Comparison of ENCODE assay signal across 8 cellular contexts in the genomic region with DNA sequence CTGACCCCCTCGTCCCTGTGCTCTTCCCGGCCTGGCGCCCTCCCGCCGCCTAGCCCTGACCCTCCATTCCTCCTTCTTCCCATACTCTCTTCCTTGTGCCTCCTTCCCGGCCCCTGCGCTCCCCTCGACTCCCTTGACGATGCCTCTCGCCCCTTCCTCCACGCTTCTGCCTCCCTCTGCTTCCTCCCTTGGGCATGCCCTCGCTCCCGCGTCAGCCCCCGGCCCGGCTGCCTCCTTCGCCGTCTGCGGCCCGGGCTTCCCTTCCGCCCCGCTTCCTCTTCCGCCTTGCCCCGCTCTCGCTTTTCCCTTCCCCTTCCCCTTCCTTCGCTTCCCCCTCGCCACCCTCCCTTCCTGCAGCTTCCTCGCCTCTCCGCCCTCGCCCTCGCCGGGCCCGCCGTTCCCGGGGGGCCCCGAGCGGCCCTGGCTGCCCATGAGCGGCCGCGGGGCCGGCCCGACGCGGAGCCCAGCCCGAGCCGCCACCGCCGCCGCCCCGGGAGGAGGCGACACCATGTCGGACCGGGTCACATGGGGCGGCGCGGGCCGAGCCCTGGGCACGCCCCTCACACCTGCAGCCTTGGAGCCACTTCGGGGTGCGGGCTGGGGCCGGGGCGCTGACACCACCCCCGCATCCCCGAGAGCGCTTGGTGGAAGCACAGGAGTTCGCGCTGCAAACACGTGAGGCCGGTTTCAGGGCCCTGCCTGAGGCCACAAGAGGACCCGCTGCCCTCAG. TPM values are rescaled to one million over a fixed set of nuclear protein-coding genes. Genes with fewer than 3 reads are reported as not detected.
DNase-seq lines count a peak whose midpoint lies in the region; ATAC-seq and TF ChIP-seq lines count a peak whose summit lies in the region.

Gene FBXW4, minus strand, starts transcription at position 497 of the 730 bp plus-strand sequence. Its CDS starts 65 bp downstream, at position 432.

- CTCF ChIA-PET in SK-N-SH (lab: Yijun Ruan, JAX), result interaction anchor here (0.7 to 3.0 kb wide), 5 partner anchors 18 to 146 kb away, joined by 3 to 15 read pairs (median 3); no protein-coding TSS in a partner anchor

- H2AFZ ChIP-seq in SK-N-SH (ENCODE audit: low read depth), result peak within 1 kb of the TSS; percentile 96

- peak; percentile 68 for ATAC-seq in HG03442 (IDR thresholded peaks at IDR 0.05; ENCODE audit: unreplicated experiment)

- peaks cover 10% of the 10 kb centered on the region for H3F3A ChIP-seq in SK-N-SH (replicated peaks; ENCODE audit: insufficient read depth)

- H3K27ac ChIP-seq in SK-N-SH (ENCODE audit: low read depth in 2 of 2, low read length in 1 of 2), result peak within 1 kb of the TSS; percentile 83 to 94
- peak within 1 kb of the TSS; percentile 93 for H3K27ac ChIP-seq in ovary
- H3K27ac ChIP-seq in thymus (ENCODE audit: low read depth), result peak within 1 kb of the TSS; percentile 96

- no peak for TF ChIP-seq RAD21 in SK-N-SH (IDR thresholded peaks at IDR 0.05; ENCODE audit: low read length)

- POLR2A ChIA-PET in SK-N-SH (lab: Yijun Ruan, JAX), result interaction anchor here (0.7 to 1.7 kb wide), 3 partner anchors 10 to 661 kb away, joined by 3 to 4 read pairs (median 4); no protein-coding TSS in a partner anchor

- H3K27me3 ChIP-seq in SK-N-SH (ENCODE audit: insufficient read depth) (no peaks in the 10 kb centered on the region), ovary (no peaks in the 10 kb centered on the region), thymus (ENCODE audit: control insufficient read depth, insufficient read depth) (no peaks in the 10 kb centered on the region)

- peak within 1 kb of the TSS; percentile 95 for H3K4me2 ChIP-seq in SK-N-SH

- H3K36me3 ChIP-seq in SK-N-SH (replicated peaks in 1 of 2; ENCODE audit: control insufficient read depth in 1 of 2, insufficient read depth in 2 of 2, low read length in 1 of 2) (no peaks in the 10 kb centered on the region), ovary (no peaks in the 10 kb centered on the region), thymus (ENCODE audit: control insufficient read depth, insufficient read depth) (peaks cover 3% of the 10 kb centered on the region)

- TF ChIP-seq POLR2A in ovary (IDR thresholded peaks at IDR 0.05), result no peak

- no peak for TF ChIP-seq CTCF in SK-N-SH (IDR thresholded peaks at IDR 0.05)
- no peak for TF ChIP-seq CTCF in glutamatergic neuron (IDR thresholded peaks at IDR 0.05; ENCODE audit: partially characterized antibody, unreplicated experiment)
- no peak for TF ChIP-seq CTCF in ovary (IDR thresholded peaks at IDR 0.05)

- H3K79me2 ChIP-seq in SK-N-SH (ENCODE audit: insufficient read depth), result peaks cover 51% of the 10 kb centered on the region

- H3K9ac ChIP-seq in SK-N-SH, result peak within 1 kb of the TSS; percentile 100

- H3K9me2 ChIP-seq in SK-N-SH, result no peaks in the 10 kb centered on the region

- DNase-seq in C1 segment of cervical spinal cord (lab: John Stamatoyannopoulos, UW), result peak in 13 of 14 donors; percentile 37 to 81 (median 66)
- peak; percentile 70 for DNase-seq in GM19240 (ENCODE audit: insufficient read length, low spot score)
- peak; percentile 88 for DNase-seq in SK-N-SH
- peak; percentile 77 for DNase-seq in activated naive CD4-positive, alpha-beta T cell treated with anti-CD3 and anti-CD28 coated beads, Interleukin-2, amount 50 U/mL, for 16 hours
- peak; percentile 74 for DNase-seq in glutamatergic neuron
- DNase-seq in ovary, result peak; percentile 33 to 67 (median 48)

- no peak for TF ChIP-seq EP300 in SK-N-SH (IDR thresholded peaks at IDR 0.05; ENCODE audit: borderline replicate concordance in 1 of 2, low read depth in 1 of 2, low read length in 1 of 2)
- no peak for TF ChIP-seq EP300 in ovary (IDR thresholded peaks at IDR 0.05)

- H3K4me1 Mint-ChIP-seq in glutamatergic neuron (ENCODE audit: low read depth, unreplicated experiment), result peaks cover 7% of the 10 kb centered on the region

- intact Hi-C loops in ovary (cut with DNase I), result no loop called here

- H3K36me3 Mint-ChIP-seq in glutamatergic neuron (ENCODE audit: unreplicated experiment), result no peaks in the 10 kb centered on the region

- peaks cover 5% of the 10 kb centered on the region for H3K9me3 Mint-ChIP-seq in glutamatergic neuron (ENCODE audit: unreplicated experiment)

- peak within 1 kb of the TSS; percentile 99 for H3K27ac Mint-ChIP-seq in glutamatergic neuron (ENCODE audit: unreplicated experiment)

- H3K4me1 ChIP-seq in SK-N-SH (ENCODE audit: control insufficient read depth in 1 of 2, insufficient read depth in 2 of 2, low read depth in 1 of 2, low read length in 1 of 2), result peaks cover 16 to 25% of the 10 kb centered on the region in 2 experiments
- H3K4me1 ChIP-seq in ovary (ENCODE audit: insufficient read depth), result peaks cover 8% of the 10 kb centered on the region
- H3K4me1 ChIP-seq in thymus (ENCODE audit: control insufficient read depth, insufficient read depth, low read length), result peaks cover 11% of the 10 kb centered on the region

- 2% methylated on average over 37 of the region's 70 CpGs for WGBS in SK-N-SH (ENCODE audit: low lambda C conversion rate)
- WGBS in ovary, 3 donors, result 1% methylated on average over 53 to 70 of the region's 70 CpGs
- 3% methylated on average over 70 of the region's 70 CpGs for WGBS in thymus

- H3K4me3 Mint-ChIP-seq in glutamatergic neuron (ENCODE audit: unreplicated experiment), result peak within 1 kb of the TSS; percentile 96

- H4K20me1 ChIP-seq in SK-N-SH (ENCODE audit: insufficient read depth), result no peaks in the 10 kb centered on the region; the same call in 1 of the 2 replicates

- H3K9me3 ChIP-seq in SK-N-SH, result no peaks in the 10 kb centered on the region
- no peaks in the 10 kb centered on the region for H3K9me3 ChIP-seq in ovary
- H3K9me3 ChIP-seq in thymus (ENCODE audit: control insufficient read depth), result no peaks in the 10 kb centered on the region

- H3K4me3 ChIP-seq in SK-N-SH (ENCODE audit: low read depth in 2 of 2, low read length in 1 of 2) (peak within 1 kb of the TSS; percentile 59 to 84), ovary (peak within 1 kb of the TSS; percentile 56), thymus (ENCODE audit: low read length) (peak within 1 kb of the TSS; percentile 91)

- H3K27me3 Mint-ChIP-seq in glutamatergic neuron (ENCODE audit: unreplicated experiment), result peaks cover 9% of the 10 kb centered on the region

TF ChIP-seq in SK-N-SH, 30 proteins besides CTCF, POLR2A, EP300 and RAD21 (continues in another document):
- TF ChIP-seq POLR2AphosphoS5 (IDR thresholded peaks at IDR 0.05; ENCODE audit: low read depth, low read length), result peak; percentile 20; the same call in 1 of the 2 replicates
- TF ChIP-seq FOXM1 (IDR thresholded peaks at IDR 0.05; ENCODE audit: low read depth), result no peak
- 0 out of 2 replicates have a peak, but pooled peaks have one; percentile 27 for TF ChIP-seq SIN3A (IDR thresholded peaks at IDR 0.05; ENCODE audit: borderline replicate concordance, low read depth, low read length)
- no peak for TF ChIP-seq RFX5 (IDR thresholded peaks at IDR 0.05; ENCODE audit: low read length)
- TF ChIP-seq USF1 (IDR thresholded peaks at IDR 0.05; ENCODE audit: borderline replicate concordance, low read depth), result peak; percentile 83
- TF ChIP-seq, protein P1, sequence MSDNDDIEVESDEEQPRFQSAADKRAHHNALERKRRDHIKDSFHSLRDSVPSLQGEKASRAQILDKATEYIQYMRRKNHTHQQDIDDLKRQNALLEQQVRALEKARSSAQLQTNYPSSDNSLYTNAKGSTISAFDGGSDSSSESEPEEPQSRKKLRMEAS (IDR thresholded peaks at IDR 0.05; ENCODE audit: low read depth), result no peak
- peak; percentile 62 for TF ChIP-seq GABPA (IDR thresholded peaks at IDR 0.05; ENCODE audit: low read depth)
- TF ChIP-seq NFIC (IDR thresholded peaks at IDR 0.05; ENCODE audit: borderline replicate concordance), result no peak
- TF ChIP-seq ELF1 (IDR thresholded peaks at IDR 0.05), result peak; percentile 51; the same call in 1 of the 2 replicates
- no peak for TF ChIP-seq RXRA (IDR thresholded peaks at IDR 0.05; ENCODE audit: borderline replicate concordance, low read depth)
- TF ChIP-seq, protein P2, sequence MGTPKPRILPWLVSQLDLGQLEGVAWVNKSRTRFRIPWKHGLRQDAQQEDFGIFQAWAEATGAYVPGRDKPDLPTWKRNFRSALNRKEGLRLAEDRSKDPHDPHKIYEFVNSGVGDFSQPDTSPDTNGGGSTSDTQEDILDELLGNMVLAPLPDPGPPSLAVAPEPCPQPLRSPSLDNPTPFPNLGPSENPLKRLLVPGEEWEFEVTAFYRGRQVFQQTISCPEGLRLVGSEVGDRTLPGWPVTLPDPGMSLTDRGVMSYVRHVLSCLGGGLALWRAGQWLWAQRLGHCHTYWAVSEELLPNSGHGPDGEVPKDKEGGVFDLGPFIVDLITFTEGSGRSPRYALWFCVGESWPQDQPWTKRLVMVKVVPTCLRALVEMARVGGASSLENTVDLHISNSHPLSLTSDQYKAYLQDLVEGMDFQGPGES (IDR thresholded peaks at IDR 0.05; ENCODE audit: low read depth, low read length), result no peak

RNA-seq across cellular contexts. Expression of gene FBXW4, which starts in this region (rescaled TPM):
- polyA plus RNA-seq in SK-N-SH (2012; rRNA removed) (27.6 and 34.8 TPM in 2 replicates), ovary (10 to 100 TPM; 38.6 to 51.1 TPM), thymus (32.9 TPM)
- polyA plus RNA-seq in SK-N-SH (2012; cell fraction: cytosol; rRNA removed), result 36.0 and 47.2 TPM in 2 replicates
- polyA plus RNA-seq in SK-N-SH (2012; cell fraction: nucleus; rRNA removed), result 45.9 and 50.6 TPM in 2 replicates
- total RNA-seq in glutamatergic neuron (ENCODE audit: unreplicated experiment) (25.8 TPM), ovary (10 to 100 TPM; 46.1 to 86.4 (median 72.6) TPM)

Comparison
In these comparisons a context has a peak if more than half of its experiments do, and no peak if none do; other contexts are left out.
1. Peak in every context shown above with its lines: DNase-seq, ATAC-seq, H3K4me3 ChIP-seq and H3K27ac ChIP-seq.